In the genomic region with DNA sequence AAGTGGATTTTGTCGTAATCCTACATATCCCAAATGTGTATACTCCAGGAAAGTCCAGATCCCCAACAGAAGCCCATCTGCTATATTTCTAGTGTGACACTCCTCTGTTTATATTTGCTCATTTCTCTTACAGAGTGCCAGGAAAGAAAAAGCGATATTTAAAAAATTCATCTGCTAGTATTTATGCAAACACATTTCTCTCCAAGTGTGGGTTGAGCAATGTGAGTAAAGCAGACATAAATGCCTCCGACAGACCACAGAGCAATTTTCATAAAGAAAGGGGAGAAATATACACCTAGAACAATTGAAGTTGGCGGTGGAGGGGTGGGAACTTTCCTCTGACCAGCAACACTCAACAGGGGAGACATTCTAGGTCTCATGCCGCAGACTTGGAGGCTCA, we compare ENCODE assay signal across 14 cellular contexts. TPM values are rescaled to one million over a fixed set of nuclear protein-coding genes. Genes with fewer than 3 reads are reported as not detected.
A peak's percentile ranks its signal among the peaks of the same experiment; 100 is the strongest.
DNase-seq lines count a peak whose midpoint lies in the region; ATAC-seq and TF ChIP-seq lines count a peak whose summit lies in the region.
"Had no signal": no experiment of that assay in that cellular context is flagged by ENCODE, and none has a peak within 500 bp of the region (broad histone marks: within the 10 kb centered on the region; RNA-seq: fewer than 3 reads in every experiment).

No MANE protein-coding gene starts in this region.

- POLR2A ChIA-PET in activated CD4-positive, alpha-beta T cell treated with anti-CD3 and anti-CD28 coated beads, Interleukin-2, amount 10 ng/mL, durations not matched to agents 7 days and 5 days (lab: Charles Lee) = no interaction called here
- POLR2A ChIA-PET in activated CD4-positive, alpha-beta memory T cell treated with anti-CD3 and anti-CD28 coated beads, Interleukin-2, amount 10 ng/mL, durations not matched to agents 7 days and 5 days (lab: Charles Lee) = interaction anchor here (0.6 to 17.5 kb wide), 4 partner anchors 13 to 89 kb away, joined by 3 to 641 read pairs (median 66); partner anchors contain the start of gene RAP1A

- WGBS in stomach, 5 donors = 52 to 60% (median 58%) methylated on average over 5 of the region's 5 CpGs

- H3K4me3 Mint-ChIP-seq in activated CD4-positive, alpha-beta T cell treated with anti-CD3 and anti-CD28 coated beads, Interleukin-2, amount 10 ng/mL, durations not matched to agents 7 days and 5 days = no peak overlapping the region
- no peak overlapping the region for H3K4me3 Mint-ChIP-seq in activated CD4-positive, alpha-beta memory T cell treated with anti-CD3 and anti-CD28 coated beads, Interleukin-2, amount 10 ng/mL, durations not matched to agents 7 days and 5 days

- H3K36me3 ChIP-seq in stomach = no peaks in the 10 kb centered on the region
- H3K36me3 ChIP-seq: tibial artery had no signal

- H3K27ac ChIP-seq in stomach = peak overlapping the region in 4 of 5 donors; percentile 4 to 77 (median 44)
- H3K27ac ChIP-seq: tibial artery had no signal

- CTCF ChIA-PET in activated CD4-positive, alpha-beta T cell treated with anti-CD3 and anti-CD28 coated beads, Interleukin-2, amount 10 ng/mL, durations not matched to agents 7 days and 5 days (lab: Charles Lee) = interaction anchor here (0.7 kb wide), 1 partner anchor 18 kb away, joined by 3 read pairs; no protein-coding TSS in a partner anchor
- CTCF ChIA-PET in activated CD4-positive, alpha-beta memory T cell treated with anti-CD3 and anti-CD28 coated beads, Interleukin-2, amount 10 ng/mL, durations not matched to agents 7 days and 5 days (lab: Charles Lee) = interaction anchor here (1.8 kb wide), 1 partner anchor 30 kb away, joined by 5 read pairs; no protein-coding TSS in a partner anchor

- ATAC-seq in GM21528 (IDR thresholded peaks at IDR 0.05; ENCODE audit: low FRiP score, unreplicated experiment) = no peak

- no peak for DNase-seq in activated CD4-positive, alpha-beta T cell treated with anti-CD3 and anti-CD28 coated beads, Interleukin-2, amount 10 ng/mL, durations not matched to agents 7 days and 5 days
- DNase-seq in activated CD4-positive, alpha-beta T cell treated with anti-CD3 and anti-CD28 coated beads, Interleukin-2, amount 50 U/mL, for 1 hour = no peak
- no peak for DNase-seq in activated CD4-positive, alpha-beta memory T cell treated with anti-CD3 and anti-CD28 coated beads, Interleukin-2, amount 10 ng/mL, durations not matched to agents 7 days and 5 days
- peak; percentile 20 to 57 for DNase-seq in foreskin fibroblast
- no peak for DNase-seq in stomach
- no peak for DNase-seq in cerebellar nuclear complex (lab: John Stamatoyannopoulos, UW)
- DNase-seq in NCI-H774 (lab: John Stamatoyannopoulos, UW) = no peak
- DNase-seq: KG1, NCI-H187, NCI-H526, Right ventricle myocardium superior, tibial artery had no signal

- no peaks in the 10 kb centered on the region for H3K27me3 ChIP-seq in stomach
- H3K27me3 ChIP-seq: tibial artery had no signal

- no peak for TF ChIP-seq CTCF in foreskin fibroblast (IDR thresholded peaks at IDR 0.05; ENCODE audit: low read depth, low read length)
- TF ChIP-seq CTCF in stomach (IDR thresholded peaks at IDR 0.05) = no peak

- H3K4me3 ChIP-seq in foreskin fibroblast (ENCODE audit: low read depth in 1 of 2, low read length in 2 of 2) (no peak overlapping the region), stomach (no peak overlapping the region)
- H3K4me3 ChIP-seq: skin epidermis, tibial artery had no signal

- H3K4me1 ChIP-seq in stomach = peaks cover 15 to 67% (median 47%) of the 10 kb centered on the region in 4 donors

- peaks cover 12% of the 10 kb centered on the region for H3K36me3 Mint-ChIP-seq in activated CD4-positive, alpha-beta T cell treated with anti-CD3 and anti-CD28 coated beads, Interleukin-2, amount 10 ng/mL, durations not matched to agents 7 days and 5 days (ENCODE audit: low read depth)
- peaks cover 13% of the 10 kb centered on the region for H3K36me3 Mint-ChIP-seq in activated CD4-positive, alpha-beta memory T cell treated with anti-CD3 and anti-CD28 coated beads, Interleukin-2, amount 10 ng/mL, durations not matched to agents 7 days and 5 days (ENCODE audit: low read depth)

- no peak for TF ChIP-seq EP300 in stomach (IDR thresholded peaks at IDR 0.05)

- no peaks in the 10 kb centered on the region for H3K27me3 Mint-ChIP-seq in activated CD4-positive, alpha-beta T cell treated with anti-CD3 and anti-CD28 coated beads, Interleukin-2, amount 10 ng/mL, durations not matched to agents 7 days and 5 days
- no peaks in the 10 kb centered on the region for H3K27me3 Mint-ChIP-seq in activated CD4-positive, alpha-beta memory T cell treated with anti-CD3 and anti-CD28 coated beads, Interleukin-2, amount 10 ng/mL, durations not matched to agents 7 days and 5 days

- no peak for TF ChIP-seq POLR2A in stomach (IDR thresholded peaks at IDR 0.05)

- peaks cover 95% of the 10 kb centered on the region for H3K4me1 Mint-ChIP-seq in activated CD4-positive, alpha-beta T cell treated with anti-CD3 and anti-CD28 coated beads, Interleukin-2, amount 10 ng/mL, durations not matched to agents 7 days and 5 days
- peaks cover 98% of the 10 kb centered on the region for H3K4me1 Mint-ChIP-seq in activated CD4-positive, alpha-beta memory T cell treated with anti-CD3 and anti-CD28 coated beads, Interleukin-2, amount 10 ng/mL, durations not matched to agents 7 days and 5 days

- H3K9me3 ChIP-seq in stomach = no peaks in the 10 kb centered on the region
- H3K9me3 ChIP-seq: tibial artery had no signal

- H3K9me3 Mint-ChIP-seq in activated CD4-positive, alpha-beta T cell treated with anti-CD3 and anti-CD28 coated beads, Interleukin-2, amount 10 ng/mL, durations not matched to agents 7 days and 5 days = peaks cover 3% of the 10 kb centered on the region
- H3K9me3 Mint-ChIP-seq in activated CD4-positive, alpha-beta memory T cell treated with anti-CD3 and anti-CD28 coated beads, Interleukin-2, amount 10 ng/mL, durations not matched to agents 7 days and 5 days = no peaks in the 10 kb centered on the region

- intact Hi-C loops in stomach (cut with DNase I; ENCODE audit: low total_unique reads) = no loop called here

- peak overlapping the region; percentile 31 for H3K27ac Mint-ChIP-seq in activated CD4-positive, alpha-beta T cell treated with anti-CD3 and anti-CD28 coated beads, Interleukin-2, amount 10 ng/mL, durations not matched to agents 7 days and 5 days
- H3K27ac Mint-ChIP-seq in activated CD4-positive, alpha-beta memory T cell treated with anti-CD3 and anti-CD28 coated beads, Interleukin-2, amount 10 ng/mL, durations not matched to agents 7 days and 5 days = peak overlapping the region; percentile 81

RNA-seq across cellular contexts. Expression of gene RAP1A, which starts 22.2 kb away (rescaled TPM):
- total RNA-seq in activated CD4-positive, alpha-beta T cell treated with anti-CD3 and anti-CD28 coated beads, Interleukin-2, amount 10 ng/mL, durations not matched to agents 7 days and 5 days = 100 to 1,000 TPM; 128 to 130 TPM
- total RNA-seq in activated CD4-positive, alpha-beta memory T cell treated with anti-CD3 and anti-CD28 coated beads, Interleukin-2, amount 10 ng/mL, durations not matched to agents 7 days and 5 days = 100 to 1,000 TPM; 219 to 221 TPM
- 100 to 1,000 TPM in 1 of 5 donors, 10 to 100 TPM in 4; 20.9 to 138 (median 65.5) TPM for total RNA-seq in stomach
- 100 to 1,000 TPM in 1 of 3 donors, 10 to 100 TPM in 2; 74.3 to 175 (median 96.4) TPM for polyA plus RNA-seq in stomach

Comparison
In these comparisons a context has a peak if more than half of its experiments do, and no peak if none do; other contexts are left out.
1. DNase-seq: peak in foreskin fibroblast (2 of 2); none in activated CD4-positive, alpha-beta T cell treated with anti-CD3 and anti-CD28 coated beads, Interleukin-2, amount 10 ng/mL, durations not matched to agents 7 days and 5 days (single experiment), activated CD4-positive, alpha-beta T cell treated with anti-CD3 and anti-CD28 coated beads, Interleukin-2, amount 50 U/mL, for 1 hour (single experiment), activated CD4-positive, alpha-beta memory T cell treated with anti-CD3 and anti-CD28 coated beads, Interleukin-2, amount 10 ng/mL, durations not matched to agents 7 days and 5 days (single experiment), stomach (single experiment), cerebellar nuclear complex (0 of 2) and NCI-H774 (single experiment).